Comparison of ENCODE assay signal across 10 cellular contexts in genomic region chr6:63066053-63066704, GRCh38.
DNase-seq lines count a peak whose midpoint lies in the region; ATAC-seq and TF ChIP-seq lines count a peak whose summit lies in the region.
"Had no signal": no experiment of that assay in that cellular context is flagged by ENCODE, and none has a peak within 500 bp of the region (broad histone marks: within the 10 kb centered on the region; RNA-seq: fewer than 3 reads in every experiment).

No MANE protein-coding gene starts in this region.

- H3K4me1 ChIP-seq in A673 (ENCODE audit: insufficient read depth, low read length, poor library complexity, severe bottlenecking) = no peaks in the 10 kb centered on the region
- H3K4me1 ChIP-seq: BLaER1 had no signal

- no peak overlapping the region for H3K4me3 ChIP-seq in A673 (ENCODE audit: low read depth, low read length, poor library complexity, severe bottlenecking)
- H3K4me3 ChIP-seq: BLaER1 had no signal

- ATAC-seq in HG03159 (IDR thresholded peaks at IDR 0.05; ENCODE audit: unreplicated experiment) (peak; percentile 66), SK-N-SH treated with all-trans-retinoic acid at 6 μM for 48 hours (0 out of 3 replicates have a peak, but pooled peaks have one; percentile 37)

- TF ChIP-seq CTCF in A673 (conservative IDR thresholded peaks at IDR 0.05; ENCODE audit: low read depth, low read length) = 0 out of 2 replicates have a peak, but pooled peaks have one; percentile 21

- H3K27me3 ChIP-seq in A673 (replicated peaks; ENCODE audit: insufficient read depth, low read depth, low read length, poor library complexity) = no peaks in the 10 kb centered on the region
- H3K27me3 ChIP-seq: BLaER1 had no signal

- no peak overlapping the region for H3K27ac ChIP-seq in A673 (ENCODE audit: low read depth, low read length, poor library complexity, severe bottlenecking)
- H3K27ac ChIP-seq: BLaER1 had no signal

- DNase-seq in A673 (ENCODE audit: low spot score) = peak; percentile 17
- peak; percentile 4 for DNase-seq in GM19238 (ENCODE audit: insufficient read length, low spot score)
- no peak for DNase-seq in activated CD8-positive, alpha-beta memory T cell treated with anti-CD3 and anti-CD28 coated beads, Interleukin-2, amount 50 U/mL, for 4 hours
- DNase-seq in activated naive CD4-positive, alpha-beta T cell (lab: John Stamatoyannopoulos, UW) = no peak
- DNase-seq in NCI-H526 treated with DMSO at 0.1 percent for 48 hours (lab: John Stamatoyannopoulos, UW) = no peak
- DNase-seq in AG08395 (ENCODE audit: low spot score) = no peak
- DNase-seq: activated CD4-positive, CD25-positive, alpha-beta regulatory T cell had no signal

- no TSS peak for BruUV-seq in A673 (replicated peaks; lab: Mats Ljungman, UMichigan)

- POLR2A ChIA-PET in A673 (lab: Charles Lee; ENCODE audit: low non-redundant PET) = interaction anchor here (0.7 kb wide), 1 partner anchor 163 kb away, joined by 3 read pairs; no protein-coding TSS in a partner anchor

- H3K9me3 ChIP-seq in A673 (ENCODE audit: low read depth, low read length, poor library complexity, severe bottlenecking) = no peaks in the 10 kb centered on the region

- H3K36me3 ChIP-seq in A673 (ENCODE audit: insufficient read depth, low read length, poor library complexity, severe bottlenecking) = no peaks in the 10 kb centered on the region
- H3K36me3 ChIP-seq: BLaER1 had no signal

- intact Hi-C loops in A673 (cut with micrococcal nuclease; ENCODE audit: unreplicated experiment) = loop anchor here (2.0 kb wide), 1 partner anchor 207 kb away; no protein-coding TSS in a partner anchor

- CTCF ChIA-PET in A673 (lab: Charles Lee) = no interaction called here

TF ChIP-seq in SK-N-SH treated with all-trans-retinoic acid at 6 μM for 48 hours, 23 proteins besides CTCF, POLR2A, EP300 and RAD21:
- no peak for TF ChIP-seq TOX (CRISPR knock-in tag; IDR thresholded peaks at IDR 0.05; ENCODE audit: borderline replicate concordance)
- TF ChIP-seq RARB (CRISPR knock-in tag; IDR thresholded peaks at IDR 0.05) = no peak
- no peak for TF ChIP-seq GLIS3 (CRISPR knock-in tag; IDR thresholded peaks at IDR 0.05)
- TF ChIP-seq CSDC2 (CRISPR knock-in tag; IDR thresholded peaks at IDR 0.05) = no peak
- TF ChIP-seq BACH2 (CRISPR knock-in tag; IDR thresholded peaks at IDR 0.05; ENCODE audit: borderline replicate concordance) = no peak
- no peak for TF ChIP-seq ZFP3 (CRISPR knock-in tag; IDR thresholded peaks at IDR 0.05)
- no peak for TF ChIP-seq ZNF70 (CRISPR knock-in tag; IDR thresholded peaks at IDR 0.05)
- TF ChIP-seq OSR1 (CRISPR knock-in tag; IDR thresholded peaks at IDR 0.05) = no peak
- TF ChIP-seq ARNTL (CRISPR knock-in tag; IDR thresholded peaks at IDR 0.05; ENCODE audit: borderline replicate concordance, low read depth) = no peak
- TF ChIP-seq, protein P1, sequence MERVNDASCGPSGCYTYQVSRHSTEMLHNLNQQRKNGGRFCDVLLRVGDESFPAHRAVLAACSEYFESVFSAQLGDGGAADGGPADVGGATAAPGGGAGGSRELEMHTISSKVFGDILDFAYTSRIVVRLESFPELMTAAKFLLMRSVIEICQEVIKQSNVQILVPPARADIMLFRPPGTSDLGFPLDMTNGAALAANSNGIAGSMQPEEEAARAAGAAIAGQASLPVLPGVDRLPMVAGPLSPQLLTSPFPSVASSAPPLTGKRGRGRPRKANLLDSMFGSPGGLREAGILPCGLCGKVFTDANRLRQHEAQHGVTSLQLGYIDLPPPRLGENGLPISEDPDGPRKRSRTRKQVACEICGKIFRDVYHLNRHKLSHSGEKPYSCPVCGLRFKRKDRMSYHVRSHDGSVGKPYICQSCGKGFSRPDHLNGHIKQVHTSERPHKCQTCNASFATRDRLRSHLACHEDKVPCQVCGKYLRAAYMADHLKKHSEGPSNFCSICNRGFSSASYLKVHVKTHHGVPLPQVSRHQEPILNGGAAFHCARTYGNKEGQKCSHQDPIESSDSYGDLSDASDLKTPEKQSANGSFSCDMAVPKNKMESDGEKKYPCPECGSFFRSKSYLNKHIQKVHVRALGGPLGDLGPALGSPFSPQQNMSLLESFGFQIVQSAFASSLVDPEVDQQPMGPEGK (CRISPR knock-in tag; IDR thresholded peaks at IDR 0.05; ENCODE audit: borderline replicate concordance) = no peak
- TF ChIP-seq TCF4 (CRISPR knock-in tag; IDR thresholded peaks at IDR 0.05; ENCODE audit: borderline replicate concordance) = no peak
- TF ChIP-seq ZNF565 (CRISPR knock-in tag; conservative IDR thresholded peaks at IDR 0.05; ENCODE audit: low read depth) = no peak
- TF ChIP-seq CSRNP3 (CRISPR knock-in tag; IDR thresholded peaks at IDR 0.05) = no peak
- TF ChIP-seq ESRRG (CRISPR knock-in tag; IDR thresholded peaks at IDR 0.05) = no peak
- TF ChIP-seq, protein P2, sequence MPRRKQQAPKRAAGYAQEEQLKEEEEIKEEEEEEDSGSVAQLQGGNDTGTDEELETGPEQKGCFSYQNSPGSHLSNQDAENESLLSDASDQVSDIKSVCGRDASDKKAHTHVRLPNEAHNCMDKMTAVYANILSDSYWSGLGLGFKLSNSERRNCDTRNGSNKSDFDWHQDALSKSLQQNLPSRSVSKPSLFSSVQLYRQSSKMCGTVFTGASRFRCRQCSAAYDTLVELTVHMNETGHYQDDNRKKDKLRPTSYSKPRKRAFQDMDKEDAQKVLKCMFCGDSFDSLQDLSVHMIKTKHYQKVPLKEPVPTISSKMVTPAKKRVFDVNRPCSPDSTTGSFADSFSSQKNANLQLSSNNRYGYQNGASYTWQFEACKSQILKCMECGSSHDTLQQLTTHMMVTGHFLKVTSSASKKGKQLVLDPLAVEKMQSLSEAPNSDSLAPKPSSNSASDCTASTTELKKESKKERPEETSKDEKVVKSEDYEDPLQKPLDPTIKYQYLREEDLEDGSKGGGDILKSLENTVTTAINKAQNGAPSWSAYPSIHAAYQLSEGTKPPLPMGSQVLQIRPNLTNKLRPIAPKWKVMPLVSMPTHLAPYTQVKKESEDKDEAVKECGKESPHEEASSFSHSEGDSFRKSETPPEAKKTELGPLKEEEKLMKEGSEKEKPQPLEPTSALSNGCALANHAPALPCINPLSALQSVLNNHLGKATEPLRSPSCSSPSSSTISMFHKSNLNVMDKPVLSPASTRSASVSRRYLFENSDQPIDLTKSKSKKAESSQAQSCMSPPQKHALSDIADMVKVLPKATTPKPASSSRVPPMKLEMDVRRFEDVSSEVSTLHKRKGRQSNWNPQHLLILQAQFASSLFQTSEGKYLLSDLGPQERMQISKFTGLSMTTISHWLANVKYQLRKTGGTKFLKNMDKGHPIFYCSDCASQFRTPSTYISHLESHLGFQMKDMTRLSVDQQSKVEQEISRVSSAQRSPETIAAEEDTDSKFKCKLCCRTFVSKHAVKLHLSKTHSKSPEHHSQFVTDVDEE (CRISPR knock-in tag; IDR thresholded peaks at IDR 0.05) = no peak
- TF ChIP-seq ZNF8 (CRISPR knock-in tag; IDR thresholded peaks at IDR 0.05) = no peak
- no peak for TF ChIP-seq SNAI2 (CRISPR knock-in tag; IDR thresholded peaks at IDR 0.05)
- TF ChIP-seq, protein P3, sequence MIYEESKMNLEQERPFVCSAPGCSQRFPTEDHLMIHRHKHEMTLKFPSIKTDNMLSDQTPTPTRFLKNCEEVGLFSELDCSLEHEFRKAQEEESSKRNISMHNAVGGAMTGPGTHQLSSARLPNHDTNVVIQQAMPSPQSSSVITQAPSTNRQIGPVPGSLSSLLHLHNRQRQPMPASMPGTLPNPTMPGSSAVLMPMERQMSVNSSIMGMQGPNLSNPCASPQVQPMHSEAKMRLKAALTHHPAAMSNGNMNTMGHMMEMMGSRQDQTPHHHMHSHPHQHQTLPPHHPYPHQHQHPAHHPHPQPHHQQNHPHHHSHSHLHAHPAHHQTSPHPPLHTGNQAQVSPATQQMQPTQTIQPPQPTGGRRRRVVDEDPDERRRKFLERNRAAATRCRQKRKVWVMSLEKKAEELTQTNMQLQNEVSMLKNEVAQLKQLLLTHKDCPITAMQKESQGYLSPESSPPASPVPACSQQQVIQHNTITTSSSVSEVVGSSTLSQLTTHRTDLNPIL (CRISPR knock-in tag; IDR thresholded peaks at IDR 0.05; ENCODE audit: low read depth) = no peak
- no peak for TF ChIP-seq ZC3H10 (CRISPR knock-in tag; IDR thresholded peaks at IDR 0.05)
- TF ChIP-seq ISL1 (CRISPR knock-in tag; IDR thresholded peaks at IDR 0.05) = no peak

Comparison
In these comparisons a context has a peak if more than half of its experiments do, and no peak if none do; other contexts are left out.
1. DNase-seq: peak in A673 (single experiment) and GM19238 (single experiment); none in activated CD8-positive, alpha-beta memory T cell treated with anti-CD3 and anti-CD28 coated beads, Interleukin-2, amount 50 U/mL, for 4 hours (single experiment), activated naive CD4-positive, alpha-beta T cell (0 of 4), NCI-H526 treated with DMSO at 0.1 percent for 48 hours (single experiment) and AG08395 (single experiment).